8 cellular contexts compared by ENCODE assay signal in the genomic region with DNA sequence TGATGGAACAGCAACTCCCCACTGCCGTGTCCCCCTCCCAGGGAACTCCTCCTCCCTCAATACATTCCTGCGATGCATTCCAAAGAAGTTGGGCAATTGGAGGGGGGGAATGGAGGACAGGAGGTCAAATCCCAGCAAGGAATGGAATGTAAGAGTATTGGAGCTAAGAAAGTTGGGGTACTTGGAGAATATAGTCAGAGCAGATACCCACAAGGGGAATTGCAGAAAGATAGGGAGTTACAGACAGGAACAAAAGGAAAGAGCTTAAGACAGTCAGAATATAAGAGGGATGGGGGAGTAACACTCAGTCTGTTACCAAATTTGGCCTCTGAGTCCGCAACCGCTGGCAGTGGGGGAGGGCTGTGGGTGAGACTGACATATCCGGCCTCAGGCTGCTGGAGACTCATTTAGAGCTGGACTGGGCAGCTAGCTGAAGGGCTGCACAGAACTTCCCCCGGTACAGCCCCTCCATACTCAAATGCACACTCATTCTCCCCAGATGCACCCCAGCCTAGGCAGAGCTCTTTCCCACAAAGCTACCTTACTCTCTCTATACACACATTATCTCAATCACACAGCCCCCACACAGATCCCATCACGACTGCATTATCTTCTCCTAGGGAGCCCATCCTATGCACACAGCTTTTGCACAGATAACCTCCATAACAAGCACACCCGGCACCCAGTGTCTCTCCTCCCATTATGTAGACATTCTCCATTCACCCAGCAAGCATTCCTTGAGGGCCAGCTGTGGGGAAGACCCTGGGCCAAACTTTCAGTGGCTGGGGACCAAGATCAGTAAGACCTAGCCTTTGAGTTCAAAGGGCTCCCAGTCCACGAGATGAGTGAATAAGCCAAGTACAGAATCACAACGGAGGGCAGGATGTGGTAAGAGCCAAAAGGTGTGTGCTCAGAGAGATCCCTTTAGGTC. TPM values are rescaled to one million over a fixed set of nuclear protein-coding genes. Genes with fewer than 3 reads are reported as not detected.
DNase-seq lines count a peak whose midpoint lies in the region; ATAC-seq and TF ChIP-seq lines count a peak whose summit lies in the region.

No MANE protein-coding gene starts in this region.

- H3K27ac Mint-ChIP-seq in activated naive CD4-positive, alpha-beta T cell treated with anti-CD3 and anti-CD28 coated beads, Interleukin-2, amount 50 U/mL, for 72 hours = no peak overlapping the region

- peak overlapping the region; percentile 33 for H3K4me3 ChIP-seq in retinal pigment epithelial cell (ENCODE audit: low read length)

- peaks cover 22 to 38% of the 10 kb centered on the region in 2 donors for H3K36me3 Mint-ChIP-seq in activated naive CD4-positive, alpha-beta T cell treated with anti-CD3 and anti-CD28 coated beads, Interleukin-2, amount 50 U/mL, for 72 hours

- H3K9me3 Mint-ChIP-seq in activated naive CD4-positive, alpha-beta T cell treated with anti-CD3 and anti-CD28 coated beads, Interleukin-2, amount 50 U/mL, for 72 hours = no peaks in the 10 kb centered on the region

- peak; percentile 12 to 45 for ATAC-seq in activated naive CD4-positive, alpha-beta T cell treated with anti-CD3 and anti-CD28 coated beads, Interleukin-2, amount 50 U/mL, for 72 hours
- ATAC-seq in left ventricle myocardium superior (peak; percentile 47), GM21723 (IDR thresholded peaks at IDR 0.05; ENCODE audit: unreplicated experiment) (no peak), GM18867 (IDR thresholded peaks at IDR 0.05; ENCODE audit: unreplicated experiment) (no peak)

- intact Hi-C loops in left ventricle myocardium superior (cut with micrococcal nuclease) = no loop called here

- peak; percentile 82 for DNase-seq in ELF-1 (ENCODE audit: low read depth, low spot score)
- peak; percentile 56 for DNase-seq in HuH-7.5 (ENCODE audit: low spot score)
- DNase-seq in activated naive CD4-positive, alpha-beta T cell treated with anti-CD3 and anti-CD28 coated beads, Interleukin-2, amount 50 U/mL, for 72 hours (ENCODE audit: low spot score in 2 of 2) = peak; percentile 40 to 86
- DNase-seq in left ventricle myocardium superior = peak; percentile 82
- DNase-seq in retinal pigment epithelial cell (ENCODE audit: low read depth) = peak; percentile 37
- no peak for DNase-seq in NCI-H2107 treated with DMSO at 0.1 percent for 48 hours (lab: John Stamatoyannopoulos, UW; ENCODE audit: unreplicated experiment)

- no peak for TF ChIP-seq CTCF in retinal pigment epithelial cell (conservative IDR thresholded peaks at IDR 0.05; ENCODE audit: low read depth, low read length)

RNA-seq across cellular contexts. Expression of gene TLN1, which starts 3.7 kb away (rescaled TPM):
- 100 to 1,000 TPM; 234 to 334 TPM for total RNA-seq in activated naive CD4-positive, alpha-beta T cell treated with anti-CD3 and anti-CD28 coated beads, Interleukin-2, amount 50 U/mL, for 72 hours
- 243 TPM for total RNA-seq in left ventricle myocardium superior

RNA-seq across cellular contexts. Expression of gene CREB3, which starts 4.2 kb away (rescaled TPM):
- 10 to 100 TPM; 22.8 to 25.3 TPM for total RNA-seq in activated naive CD4-positive, alpha-beta T cell treated with anti-CD3 and anti-CD28 coated beads, Interleukin-2, amount 50 U/mL, for 72 hours
- 19.4 TPM for total RNA-seq in left ventricle myocardium superior

RNA-seq across cellular contexts. Expression of gene GBA2, which starts 20.7 kb away (rescaled TPM):
- 10 to 100 TPM; 23.4 to 57.6 TPM for total RNA-seq in activated naive CD4-positive, alpha-beta T cell treated with anti-CD3 and anti-CD28 coated beads, Interleukin-2, amount 50 U/mL, for 72 hours
- total RNA-seq in left ventricle myocardium superior = 90.2 TPM

RNA-seq across cellular contexts. Expression of gene RGP1, which starts 20.8 kb away (rescaled TPM):
- 10 to 100 TPM; 18.4 to 35.1 TPM for total RNA-seq in activated naive CD4-positive, alpha-beta T cell treated with anti-CD3 and anti-CD28 coated beads, Interleukin-2, amount 50 U/mL, for 72 hours
- 32.4 TPM for total RNA-seq in left ventricle myocardium superior

RNA-seq across cellular contexts. Expression of gene MSMP, which starts 25.8 kb away (rescaled TPM):
- total RNA-seq in activated naive CD4-positive, alpha-beta T cell treated with anti-CD3 and anti-CD28 coated beads, Interleukin-2, amount 50 U/mL, for 72 hours = under 1 TPM in 1 of 2 donors, not detected in 1; 0.46 TPM
- total RNA-seq in left ventricle myocardium superior = not detected

Comparison
In these comparisons a context has a peak if more than half of its experiments do, and no peak if none do; other contexts are left out.
1. ATAC-seq: peak in activated naive CD4-positive, alpha-beta T cell treated with anti-CD3 and anti-CD28 coated beads, Interleukin-2, amount 50 U/mL, for 72 hours (2 of 2) and left ventricle myocardium superior (single experiment); none in GM21723 (single experiment) and GM18867 (single experiment).